8 cellular contexts compared by ENCODE assay signal in genomic region chr12:123384994-123385376, GRCh38.
DNase-seq lines count a peak whose midpoint lies in the region; ATAC-seq and TF ChIP-seq lines count a peak whose summit lies in the region.

No MANE protein-coding gene starts in this region.

- DNase-seq in T-helper 1 cell (no peak), hepatic stellate cell (ENCODE audit: low spot score) (peak; percentile 64), NCI-H2081 (lab: John Stamatoyannopoulos, UW) (no peak)
- DNase-seq in stimulated activated naive CD8-positive, alpha-beta T cell treated with anti-CD3 and anti-CD28 coated beads, Interleukin-15, amount 100 ng/mL, for 72 hours, result no peak
- no peak for DNase-seq in activated CD8-positive, alpha-beta memory T cell treated with anti-CD3 and anti-CD28 coated beads, Interleukin-2, amount 50 U/mL, for 48 hours

- H3K4me3 Mint-ChIP-seq in T-helper 1 cell treated with Interleukin-12 subunit alpha and Interleukin-12 subunit beta and Interleukin-4 antibody, amounts not matched to agents 30 μg/mL and 1 μg/mL, for 36 hours, result peak overlapping the region; percentile 93
- H3K4me3 Mint-ChIP-seq in stimulated activated naive CD8-positive, alpha-beta T cell treated with anti-CD3 and anti-CD28 coated beads, Interleukin-15, amount 100 ng/mL, for 72 hours, result peak overlapping the region; percentile 98 to 99

- no peaks in the 10 kb centered on the region for H3K36me3 Mint-ChIP-seq in T-helper 1 cell treated with Interleukin-12 subunit alpha and Interleukin-12 subunit beta and Interleukin-4 antibody, amounts not matched to agents 30 μg/mL and 1 μg/mL, for 36 hours (ENCODE audit: low read depth)

- H3K9me3 Mint-ChIP-seq in T-helper 1 cell treated with Interleukin-12 subunit alpha and Interleukin-12 subunit beta and Interleukin-4 antibody, amounts not matched to agents 30 μg/mL and 1 μg/mL, for 36 hours, result no peaks in the 10 kb centered on the region
- no peaks in the 10 kb centered on the region for H3K9me3 Mint-ChIP-seq in stimulated activated naive CD8-positive, alpha-beta T cell treated with anti-CD3 and anti-CD28 coated beads, Interleukin-15, amount 100 ng/mL, for 72 hours

- TF ChIP-seq CTCF in VCaP (conservative IDR thresholded peaks at IDR 0.05), result no peak

- no peak overlapping the region for H3K27ac Mint-ChIP-seq in T-helper 1 cell treated with Interleukin-12 subunit alpha and Interleukin-12 subunit beta and Interleukin-4 antibody, amounts not matched to agents 30 μg/mL and 1 μg/mL, for 36 hours
- H3K27ac Mint-ChIP-seq in stimulated activated naive CD8-positive, alpha-beta T cell treated with anti-CD3 and anti-CD28 coated beads, Interleukin-15, amount 100 ng/mL, for 72 hours, result peak overlapping the region in 1 of 2 donors; percentile 25

- H3K27me3 Mint-ChIP-seq in T-helper 1 cell treated with Interleukin-12 subunit alpha and Interleukin-12 subunit beta and Interleukin-4 antibody, amounts not matched to agents 30 μg/mL and 1 μg/mL, for 36 hours (ENCODE audit: low read depth), result no peaks in the 10 kb centered on the region
- peaks cover 6% of the 10 kb centered on the region for H3K27me3 Mint-ChIP-seq in stimulated activated naive CD8-positive, alpha-beta T cell treated with anti-CD3 and anti-CD28 coated beads, Interleukin-15, amount 100 ng/mL, for 72 hours

- peaks cover 25% of the 10 kb centered on the region for H3K4me1 Mint-ChIP-seq in T-helper 1 cell treated with Interleukin-12 subunit alpha and Interleukin-12 subunit beta and Interleukin-4 antibody, amounts not matched to agents 30 μg/mL and 1 μg/mL, for 36 hours (ENCODE audit: low read depth)
- H3K4me1 Mint-ChIP-seq in stimulated activated naive CD8-positive, alpha-beta T cell treated with anti-CD3 and anti-CD28 coated beads, Interleukin-15, amount 100 ng/mL, for 72 hours, result peaks cover 31% of the 10 kb centered on the region

- ATAC-seq in stimulated activated naive CD8-positive, alpha-beta T cell treated with anti-CD3 and anti-CD28 coated beads, Interleukin-15, amount 100 ng/mL, for 72 hours, result no peak
- no peak for ATAC-seq in HG02840 (IDR thresholded peaks at IDR 0.05; ENCODE audit: low FRiP score, unreplicated experiment)

- H3K27ac ChIP-seq in VCaP, result peak overlapping the region; percentile 87
